ENCODE assay signal across 9 cellular contexts in the genomic region with DNA sequence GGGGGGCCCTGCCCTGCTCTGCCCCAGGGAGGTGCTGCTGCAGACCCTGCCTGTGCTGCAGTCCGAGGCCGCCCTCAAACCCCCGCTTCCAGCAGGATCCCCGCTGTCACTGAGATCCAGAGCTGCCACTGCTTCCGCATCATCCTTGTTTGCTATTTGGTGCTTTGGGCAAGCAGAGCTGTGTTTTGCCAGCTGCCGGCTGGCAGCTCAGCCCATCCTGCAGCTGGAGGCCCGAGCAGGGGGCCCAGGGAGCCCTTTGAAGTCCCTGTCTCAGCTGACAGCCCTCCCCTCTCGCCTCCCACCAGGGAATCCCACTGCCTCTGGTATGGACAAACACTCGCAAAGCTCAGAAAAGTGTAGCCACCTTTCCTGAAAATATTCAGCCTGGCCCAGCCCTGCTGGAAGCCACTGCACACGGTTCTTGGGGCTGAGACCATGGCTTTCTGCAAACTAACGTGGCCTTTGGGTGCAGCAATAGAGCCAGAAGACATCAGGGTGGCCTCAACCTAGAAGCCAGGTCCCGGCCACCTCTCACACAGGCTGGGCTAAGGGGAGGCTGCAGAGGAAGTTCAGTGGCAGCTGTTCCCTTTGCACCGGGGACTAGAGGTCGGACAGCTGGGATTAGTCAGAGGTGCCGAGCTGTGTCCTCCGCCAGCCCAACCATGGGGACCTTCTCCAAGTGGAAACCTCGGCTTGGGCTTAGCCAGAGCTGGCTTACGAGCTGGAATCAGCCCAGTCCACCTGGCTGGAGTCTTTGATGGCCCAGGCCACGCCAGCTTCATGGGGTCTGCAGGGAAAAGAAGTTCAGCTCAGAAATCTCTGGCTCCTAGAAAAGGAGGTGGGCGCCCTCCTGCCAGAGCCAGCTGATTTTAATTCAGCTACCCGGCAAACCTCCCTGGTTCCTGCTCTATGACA.
A peak's percentile ranks its signal among the peaks of the same experiment; 100 is the strongest.
DNase-seq lines count a peak whose midpoint lies in the region; ATAC-seq and TF ChIP-seq lines count a peak whose summit lies in the region.
"Had no signal": no experiment of that assay in that cellular context is flagged by ENCODE, and none has a peak within 500 bp of the region (broad histone marks: within the 10 kb centered on the region; RNA-seq: fewer than 3 reads in every experiment).

No MANE protein-coding gene starts in this region.

- H3K27ac ChIP-seq in lung (ENCODE audit: low read depth in 1 of 2, low read length in 1 of 2) (no peak overlapping the region), A673 (ENCODE audit: low read depth, low read length, poor library complexity, severe bottlenecking) (no peak overlapping the region)

- in situ Hi-C loops in ACHN (cut with HindIII; ENCODE audit: low pct_ligation_motif_present, low pct_unique_long_range_greater_than_20kb, low sequenced_read_pairs) = no loop called here

- H3K4me3 Mint-ChIP-seq in activated CD4-positive, alpha-beta T cell treated with anti-CD3 and anti-CD28 coated beads for 36 hours = no peak overlapping the region

- H3K4me3 ChIP-seq in MG63 (no peak overlapping the region), lung (no peak overlapping the region), A673 (ENCODE audit: low read depth, low read length, poor library complexity, severe bottlenecking) (no peak overlapping the region)
- H3K4me3 ChIP-seq: K562 had no signal

- H3K9me3 ChIP-seq in MG63 (no peaks in the 10 kb centered on the region), lung (ENCODE audit: control insufficient read depth in 2 of 2, insufficient read depth in 1 of 2, low read length in 1 of 2) (peaks cover 0 to 4% of the 10 kb centered on the region in 2 donors), A673 (ENCODE audit: low read depth, low read length, poor library complexity, severe bottlenecking) (no peaks in the 10 kb centered on the region)

- no TSS peak for BruUV-seq in A673 (replicated peaks; lab: Mats Ljungman, UMichigan)

- no peaks in the 10 kb centered on the region for H3K27me3 Mint-ChIP-seq in activated CD4-positive, alpha-beta T cell treated with anti-CD3 and anti-CD28 coated beads for 36 hours

- WGBS in lung, 2 donors = 52 to 63% methylated on average over 21 of the region's 21 CpGs

- H3K36me3 ChIP-seq in MG63 (no peaks in the 10 kb centered on the region), lung (ENCODE audit: control insufficient read depth in 2 of 2, insufficient read depth in 2 of 2, low read length in 2 of 2) (no peaks in the 10 kb centered on the region), A673 (ENCODE audit: insufficient read depth, low read length, poor library complexity, severe bottlenecking) (no peaks in the 10 kb centered on the region)

- H3K4me1 ChIP-seq in lung (ENCODE audit: control insufficient read depth in 2 of 2, insufficient read depth in 2 of 2, low read length in 2 of 2) (peaks cover 0 to 2% of the 10 kb centered on the region in 2 donors), A673 (ENCODE audit: insufficient read depth, low read length, poor library complexity, severe bottlenecking) (no peaks in the 10 kb centered on the region)

- no peak for TF ChIP-seq CTCF in lung (IDR thresholded peaks at IDR 0.05; ENCODE audit: control extremely low read depth, extremely low read depth)
- TF ChIP-seq CTCF in A673 (conservative IDR thresholded peaks at IDR 0.05; ENCODE audit: low read depth, low read length) = no peak

- H3K27ac Mint-ChIP-seq in activated CD4-positive, alpha-beta T cell treated with anti-CD3 and anti-CD28 coated beads for 36 hours = no peak overlapping the region

- DNase-seq in ACHN = peak; percentile 15
- peak; percentile 16 for DNase-seq in MG63
- peak; percentile 28 for DNase-seq in astrocyte of the hippocampus (ENCODE audit: low read depth, low spot score)
- no peak for DNase-seq in lung (ENCODE audit: low spot score)
- no peak for DNase-seq in A673 (ENCODE audit: low spot score)
- DNase-seq in activated CD4-positive, alpha-beta T cell treated with anti-CD3 and anti-CD28 coated beads for 36 hours = no peak

- peak; percentile 13 for ATAC-seq in lung (ENCODE audit: insufficient read depth, low FRiP score)
- ATAC-seq in HG03469 (IDR thresholded peaks at IDR 0.05; ENCODE audit: unreplicated experiment) = no peak
- no peak for ATAC-seq in GM19023 (IDR thresholded peaks at IDR 0.05; ENCODE audit: unreplicated experiment)
- ATAC-seq in activated CD4-positive, alpha-beta T cell treated with anti-CD3 and anti-CD28 coated beads for 36 hours = no peak

- POLR2A ChIA-PET in A673 (lab: Charles Lee; ENCODE audit: low non-redundant PET) = interaction anchor here (0.5 kb wide), 1 partner anchor 117 kb away, joined by 6 read pairs; no protein-coding TSS in a partner anchor
- POLR2A ChIA-PET in activated CD4-positive, alpha-beta T cell treated with anti-CD3 and anti-CD28 coated beads for 36 hours (lab: Charles Lee) = interaction anchor here (0.6 kb wide), 1 partner anchor 422 kb away, joined by 3 read pairs; no protein-coding TSS in a partner anchor

- intact Hi-C loops in A673 (cut with micrococcal nuclease; ENCODE audit: unreplicated experiment) = no loop called here
- intact Hi-C loops in activated CD4-positive, alpha-beta T cell treated with anti-CD3 and anti-CD28 coated beads for 36 hours (cut with DNase I, micrococcal nuclease) = no loop called here

- no peaks in the 10 kb centered on the region for H3K36me3 Mint-ChIP-seq in activated CD4-positive, alpha-beta T cell treated with anti-CD3 and anti-CD28 coated beads for 36 hours (ENCODE audit: low read depth)

- no peaks in the 10 kb centered on the region for H3K27me3 ChIP-seq in MG63
- H3K27me3 ChIP-seq in lung (ENCODE audit: control insufficient read depth, insufficient read depth) = no peaks in the 10 kb centered on the region
- H3K27me3 ChIP-seq in A673 (replicated peaks; ENCODE audit: insufficient read depth, low read depth, low read length, poor library complexity) = no peaks in the 10 kb centered on the region

- peaks cover 3% of the 10 kb centered on the region for H3K9me3 Mint-ChIP-seq in activated CD4-positive, alpha-beta T cell treated with anti-CD3 and anti-CD28 coated beads for 36 hours (ENCODE audit: low read depth)

- H3K4me1 Mint-ChIP-seq in activated CD4-positive, alpha-beta T cell treated with anti-CD3 and anti-CD28 coated beads for 36 hours = peaks cover 10% of the 10 kb centered on the region

- CTCF ChIA-PET in A673 (lab: Charles Lee) = no interaction called here
- CTCF ChIA-PET in activated CD4-positive, alpha-beta T cell treated with anti-CD3 and anti-CD28 coated beads for 36 hours (lab: Charles Lee) = interaction anchor here (0.6 to 2.0 kb wide), 8 partner anchors 11 to 150 kb away, joined by 3 to 7 read pairs (median 5); no protein-coding TSS in a partner anchor

Comparison
In these comparisons a context has a peak if more than half of its experiments do, and no peak if none do; other contexts are left out.
1. DNase-seq: peak in ACHN (single experiment), MG63 (single experiment) and astrocyte of the hippocampus (single experiment); none in lung (single experiment), A673 (single experiment) and activated CD4-positive, alpha-beta T cell treated with anti-CD3 and anti-CD28 coated beads for 36 hours (single experiment).